1 cellular context compared by ENCODE assay signal in genomic region chr18:73340135-73340934, GRCh38.
TF ChIP-seq lines count a peak whose summit lies in the region.

No MANE protein-coding gene starts in this region.

TF ChIP-seq in SK-N-SH treated with all-trans-retinoic acid at 6 μM for 48 hours, 23 proteins besides CTCF, POLR2A, EP300 and RAD21 (continued from another document):
- TF ChIP-seq TSHZ2 (CRISPR knock-in tag; IDR thresholded peaks at IDR 0.05) (no peak), ZNF8 (CRISPR knock-in tag; IDR thresholded peaks at IDR 0.05) (no peak), CSDC2 (CRISPR knock-in tag; IDR thresholded peaks at IDR 0.05) (no peak)
